In the genomic region with DNA sequence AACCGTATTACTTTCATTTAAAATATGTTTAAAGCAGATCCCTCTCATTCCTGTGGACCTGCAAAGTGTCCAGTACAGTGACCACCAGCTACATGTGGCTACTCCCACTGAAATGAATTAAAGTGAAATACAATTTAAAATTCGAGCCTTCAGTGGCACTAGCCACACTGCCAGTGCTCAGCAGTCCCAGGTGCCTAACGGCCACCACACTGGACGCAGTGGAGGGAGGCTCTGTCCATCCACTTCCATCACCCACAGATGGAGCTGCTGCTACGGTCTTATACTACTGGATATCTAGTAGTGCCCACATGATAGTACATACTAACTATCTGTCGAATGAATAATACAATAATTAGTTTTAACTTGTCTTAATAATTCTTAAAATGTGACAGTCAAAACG, we compare ENCODE assay signal across 23 cellular contexts. TPM values are rescaled to one million over a fixed set of nuclear protein-coding genes. Genes with fewer than 3 reads are reported as not detected.
"Had no signal": no experiment of that assay in that cellular context is flagged by ENCODE, and none has a peak within 500 bp of the region (broad histone marks: within the 10 kb centered on the region; RNA-seq: fewer than 3 reads in every experiment).

No MANE protein-coding gene starts in this region.

- DNase-seq: activated CD4-positive, alpha-beta T cell treated with anti-CD3 and anti-CD28 coated beads, Interleukin-2, amount 50 U/mL, for 1 hour; activated CD8-positive, alpha-beta memory T cell treated with anti-CD3 and anti-CD28 coated beads for 24 hours; activated CD8-positive, alpha-beta memory T cell treated with anti-CD3 and anti-CD28 coated beads, Interleukin-2, amount 50 U/mL, for 48 hours; activated effector memory CD4-positive, alpha-beta T cell treated with Interleukin-2 at 50 U/mL for 16 hours; activated naive CD4-positive, alpha-beta T cell treated with anti-CD3 and anti-CD28 coated beads, Interleukin-2, amount 50 U/mL, for 16 hours; activated T-cell treated with anti-CD3 and anti-CD28 coated beads, Interleukin-2, amount 50 U/mL, for 48 hours; cerebellar nuclear complex; effector CD8-positive, alpha-beta T cell; heart right ventricle; mesendoderm; naive thymus-derived CD8-positive, alpha-beta T cell; occipital lobe; right cardiac atrium; T-helper 9 cell; transverse colon had no signal

- H3K4me3 Mint-ChIP-seq: dendritic cell treated with granulocyte-macrophage colony-stimulating factor and Interleukin-4, amounts not matched to agents 40 ng/mL and 50 ng/mL, for 4 days had no signal

- H3K36me3 Mint-ChIP-seq: naive thymus-derived CD8-positive, alpha-beta T cell had no signal

- H3K9me3 Mint-ChIP-seq: dendritic cell treated with granulocyte-macrophage colony-stimulating factor and Interleukin-4, amounts not matched to agents 40 ng/mL and 50 ng/mL, for 4 days; stimulated activated naive CD8-positive, alpha-beta T cell treated with anti-CD3 and anti-CD28 coated beads, Interleukin-15, Interleukin-2, amounts not matched to agents 100 ng/mL and 50 ng/mL, for 24 hours had no signal

- H3K27ac Mint-ChIP-seq: dendritic cell treated with granulocyte-macrophage colony-stimulating factor and Interleukin-4, amounts not matched to agents 40 ng/mL and 50 ng/mL, for 4 days; naive thymus-derived CD8-positive, alpha-beta T cell; stimulated activated naive CD8-positive, alpha-beta T cell treated with anti-CD3 and anti-CD28 coated beads, Interleukin-15, Interleukin-2, amounts not matched to agents 100 ng/mL and 50 ng/mL, for 24 hours had no signal

RNA-seq across cellular contexts. Expression of gene CBX2, which starts 2.3 kb away (rescaled TPM):
- polyA plus RNA-seq: aorta had no signal

RNA-seq across cellular contexts. Expression of gene ENPP7, which starts 44.9 kb away (rescaled TPM):
- total RNA-seq: aorta, esophagus muscularis mucosa, heart right ventricle, lower leg skin, occipital lobe, prostate gland, right cardiac atrium, suprapubic skin, vagina had no signal
- polyA plus RNA-seq: heart right ventricle; naive thymus-derived CD8-positive, alpha-beta T cell; right cardiac atrium had no signal
